In genomic region chr9:3912817-3913216, GRCh38 we compare ENCODE assay signal across 19 cellular contexts.
DNase-seq lines count a peak whose midpoint lies in the region; TF ChIP-seq lines count a peak whose summit lies in the region.
"Had no signal": no experiment of that assay in that cellular context is flagged by ENCODE, and none has a peak within 500 bp of the region (broad histone marks: within the 10 kb centered on the region; RNA-seq: fewer than 3 reads in every experiment).

No MANE protein-coding gene starts in this region.

- CTCF ChIA-PET in MCF 10A (lab: Yijun Ruan, JAX) = no interaction called here

- no peak overlapping the region for H3K4me3 ChIP-seq in epithelial cell of proximal tubule (ENCODE audit: low read depth, low read length)
- no peak overlapping the region for H3K4me3 ChIP-seq in suprapubic skin
- H3K4me3 ChIP-seq: BLaER1, SK-N-MC had no signal

- in situ Hi-C loops in Caki2 (cut with HindIII; ENCODE audit: low pct_unique_long_range_greater_than_20kb, low sequenced_read_pairs) = no loop called here

- H3K27me3 Mint-ChIP-seq in progenitor cell of endocrine pancreas (no peaks in the 10 kb centered on the region), MCF 10A (ENCODE audit: insufficient read depth, unreplicated experiment) (no peaks in the 10 kb centered on the region)

- WGBS in suprapubic skin = 93% methylated on average over 2 of the region's 2 CpGs

- no peaks in the 10 kb centered on the region for H3K4me1 ChIP-seq in suprapubic skin

- H3K9me3 ChIP-seq in suprapubic skin = no peaks in the 10 kb centered on the region
- H3K9me3 ChIP-seq: BLaER1 had no signal

- TF ChIP-seq CTCF in epithelial cell of proximal tubule (conservative IDR thresholded peaks at IDR 0.05; ENCODE audit: low read depth, low read length) (no peak), progenitor cell of endocrine pancreas (IDR thresholded peaks at IDR 0.05; ENCODE audit: unreplicated experiment) (no peak), suprapubic skin (IDR thresholded peaks at IDR 0.05) (no peak), MCF 10A (IDR thresholded peaks at IDR 0.05; ENCODE audit: unreplicated experiment) (no peak)

- peak; percentile 88 for DNase-seq in Caki2 (ENCODE audit: low read depth)
- DNase-seq in NCI-H226 = peak; percentile 24
- DNase-seq in epithelial cell of proximal tubule (ENCODE audit: low read depth) = peak; percentile 80
- no peak for DNase-seq in progenitor cell of endocrine pancreas (ENCODE audit: low spot score, unreplicated experiment)
- DNase-seq in suprapubic skin (ENCODE audit: low spot score in 2 of 2) = no peak
- no peak for DNase-seq in stimulated activated CD4-positive, alpha-beta T cell treated with anti-CD3 and anti-CD28 coated beads, Interleukin-2, amount 100 ng/mL, for 48 hours
- DNase-seq in NCI-H146 (lab: John Stamatoyannopoulos, UW) = no peak
- no peak for DNase-seq in MCF 10A (ENCODE audit: unreplicated experiment)
- DNase-seq: activated CD4-positive, alpha-beta memory T cell treated with anti-CD3 and anti-CD28 coated beads for 36 hours; DMS153; glutamatergic neuron; Karpas-422; mesendoderm; NCI-H510A; OCI-M1; stimulated activated CD4-positive, alpha-beta T cell treated with anti-CD3 and anti-CD28 coated beads, Interleukin-12 subunit alpha, Interleukin-12 subunit beta, amount 100 ng/mL, for 4 hours had no signal

- H3K27me3 ChIP-seq in suprapubic skin = no peaks in the 10 kb centered on the region
- H3K27me3 ChIP-seq: BLaER1 had no signal

- peaks cover 11% of the 10 kb centered on the region for H3K36me3 Mint-ChIP-seq in progenitor cell of endocrine pancreas (ENCODE audit: insufficient read depth)
- no peaks in the 10 kb centered on the region for H3K36me3 Mint-ChIP-seq in MCF 10A (ENCODE audit: insufficient read depth, unreplicated experiment)
- H3K36me3 Mint-ChIP-seq: activated CD4-positive, alpha-beta memory T cell treated with anti-CD3 and anti-CD28 coated beads for 36 hours had no signal

- POLR2A ChIA-PET in MCF 10A (lab: Yijun Ruan, JAX) = no interaction called here

- no peak overlapping the region for H3K27ac ChIP-seq in suprapubic skin
- H3K27ac ChIP-seq: BLaER1, SK-N-MC had no signal

- no TSS peak for BruUV-seq in MCF 10A (replicated peaks; lab: Mats Ljungman, UMichigan)

- peak overlapping the region; percentile 18 for H3K27ac Mint-ChIP-seq in progenitor cell of endocrine pancreas
- H3K27ac Mint-ChIP-seq in MCF 10A (ENCODE audit: low read depth, unreplicated experiment) = no peak overlapping the region
- H3K27ac Mint-ChIP-seq: activated CD4-positive, alpha-beta memory T cell treated with anti-CD3 and anti-CD28 coated beads for 36 hours; activated T-helper 1 cell treated with anti-CD3 and anti-CD28 coated beads, Interleukin-12 subunit alpha, Interleukin-12 subunit beta, Interleukin-2, Interleukin-4 antibody, amounts not matched to agents 30 ng/mL and 10 ng/mL and 1 ng/mL, durations not matched to agents 14 hours and 24 hours and 36 hours had no signal

- intact Hi-C loops in MCF 10A (cut with micrococcal nuclease) = no loop called here

- no peaks in the 10 kb centered on the region for H3K9me3 Mint-ChIP-seq in progenitor cell of endocrine pancreas (ENCODE audit: low read depth)
- no peaks in the 10 kb centered on the region for H3K9me3 Mint-ChIP-seq in MCF 10A (ENCODE audit: unreplicated experiment)
- H3K9me3 Mint-ChIP-seq: activated CD4-positive, alpha-beta memory T cell treated with anti-CD3 and anti-CD28 coated beads for 36 hours; activated T-helper 1 cell treated with anti-CD3 and anti-CD28 coated beads, Interleukin-12 subunit alpha, Interleukin-12 subunit beta, Interleukin-2, Interleukin-4 antibody, amounts not matched to agents 30 ng/mL and 10 ng/mL and 1 ng/mL, durations not matched to agents 14 hours and 24 hours and 36 hours had no signal

- H3K4me3 Mint-ChIP-seq in progenitor cell of endocrine pancreas (ENCODE audit: low read depth) (no peak overlapping the region), MCF 10A (ENCODE audit: unreplicated experiment) (no peak overlapping the region)
- H3K4me3 Mint-ChIP-seq: activated CD4-positive, alpha-beta memory T cell treated with anti-CD3 and anti-CD28 coated beads for 36 hours; activated T-helper 1 cell treated with anti-CD3 and anti-CD28 coated beads, Interleukin-12 subunit alpha, Interleukin-12 subunit beta, Interleukin-2, Interleukin-4 antibody, amounts not matched to agents 30 ng/mL and 10 ng/mL and 1 ng/mL, durations not matched to agents 14 hours and 24 hours and 36 hours had no signal

- H3K36me3 ChIP-seq in suprapubic skin = no peaks in the 10 kb centered on the region
- H3K36me3 ChIP-seq: BLaER1 had no signal

- H3K4me1 Mint-ChIP-seq in progenitor cell of endocrine pancreas (ENCODE audit: low read depth) = peaks cover 4% of the 10 kb centered on the region
- no peaks in the 10 kb centered on the region for H3K4me1 Mint-ChIP-seq in MCF 10A (ENCODE audit: insufficient read depth, unreplicated experiment)

- no peak for TF ChIP-seq POLR2A in suprapubic skin (IDR thresholded peaks at IDR 0.05)

- TF ChIP-seq EP300 in suprapubic skin (IDR thresholded peaks at IDR 0.05) = no peak

Comparison
In these comparisons a context has a peak if more than half of its experiments do, and no peak if none do; other contexts are left out.
1. DNase-seq: peak in Caki2 (single experiment), NCI-H226 (single experiment) and epithelial cell of proximal tubule (single experiment); none in progenitor cell of endocrine pancreas (single experiment), suprapubic skin (0 of 2), stimulated activated CD4-positive, alpha-beta T cell treated with anti-CD3 and anti-CD28 coated beads, Interleukin-2, amount 100 ng/mL, for 48 hours (0 of 2), NCI-H146 (single experiment) and MCF 10A (single experiment).